In genomic region chr15:80979538-80980200, GRCh38 we compare ENCODE assay signal across 24 cellular contexts. TPM values are rescaled to one million over a fixed set of nuclear protein-coding genes. Genes with fewer than 3 reads are reported as not detected.
DNase-seq lines count a peak whose midpoint lies in the region; ATAC-seq and TF ChIP-seq lines count a peak whose summit lies in the region.
"Had no signal": no experiment of that assay in that cellular context is flagged by ENCODE, and none has a peak within 500 bp of the region (broad histone marks: within the 10 kb centered on the region; RNA-seq: fewer than 3 reads in every experiment).

No MANE protein-coding gene starts in this region.

- peaks cover 12% of the 10 kb centered on the region for H3K36me3 ChIP-seq in GM23338 (ENCODE audit: insufficient read depth)

- H3K9me2 ChIP-seq in GM23338 (ENCODE audit: insufficient read depth): no peaks in the 10 kb centered on the region

- H3K27ac ChIP-seq in GM23338 (ENCODE audit: low read depth): peak overlapping the region; percentile 47; the same call in 1 of the 2 replicates
- H3K27ac ChIP-seq: BLaER1, Peyer's patch, SJSA1, upper lobe of left lung had no signal

- H3K4me1 Mint-ChIP-seq in activated naive CD4-positive, alpha-beta T cell treated with anti-CD3 and anti-CD28 coated beads, Interleukin-2, amount 10 ng/mL, durations not matched to agents 7 days and 5 days: peaks cover 58% of the 10 kb centered on the region
- H3K4me1 Mint-ChIP-seq in GM23338: peaks cover 21% of the 10 kb centered on the region
- peaks cover 57% of the 10 kb centered on the region for H3K4me1 Mint-ChIP-seq in activated naive CD8-positive, alpha-beta T cell treated with anti-CD3 and anti-CD28 coated beads for 36 hours
- peaks cover 30 to 43% (median 32%) of the 10 kb centered on the region in 3 donors for H3K4me1 Mint-ChIP-seq in naive B cell

- no peak overlapping the region for H3K4me2 ChIP-seq in GM23338
- H3K4me2 ChIP-seq: BLaER1 had no signal

- DNase-seq in activated naive CD4-positive, alpha-beta T cell treated with anti-CD3 and anti-CD28 coated beads, Interleukin-2, amount 10 ng/mL, durations not matched to agents 7 days and 5 days: no peak
- DNase-seq in activated naive CD4-positive, alpha-beta T cell treated with Interleukin-2 at 50 U/mL for 16 hours: no peak
- DNase-seq in GM23338 (ENCODE audit: low spot score): no peak
- DNase-seq in activated naive CD8-positive, alpha-beta T cell treated with anti-CD3 and anti-CD28 coated beads for 36 hours: no peak
- no peak for DNase-seq in naive B cell
- DNase-seq in ureter (ENCODE audit: low spot score): no peak
- no peak for DNase-seq in cerebellum (ENCODE audit: low spot score)
- DNase-seq: ACHN; activated CD4-positive, alpha-beta T cell treated with anti-CD3 and anti-CD28 coated beads, Interleukin-2, amount 10 ng/mL, durations not matched to agents 24 days and 14 days; cortex of kidney; GOT3; mesenchymal stem cell; NCI-H1105; NCI-H2029 treated with DMSO at 0.1 percent for 48 hours; NCI-H345; Peyer's patch; stimulated activated CD4-positive, alpha-beta T cell treated with anti-CD3 and anti-CD28 coated beads, Interleukin-12 subunit alpha, Interleukin-12 subunit beta, amount 100 ng/mL, for 4 hours; stimulated activated CD4-positive, alpha-beta T cell treated with anti-CD3 and anti-CD28 coated beads, Interleukin-4, amount 100 ng/mL, for 4 hours; T-helper 17 cell; upper lobe of left lung had no signal

- CTCF ChIA-PET in activated naive CD4-positive, alpha-beta T cell treated with anti-CD3 and anti-CD28 coated beads, Interleukin-2, amount 10 ng/mL, durations not matched to agents 7 days and 5 days (lab: Charles Lee): interaction anchor here (0.6 to 2.3 kb wide), 7 partner anchors 10 to 387 kb away, joined by 3 to 16 read pairs (median 3); no protein-coding TSS in a partner anchor

- no peak overlapping the region for H3K4me3 ChIP-seq in GM23338
- H3K4me3 ChIP-seq: BLaER1, Peyer's patch, SJSA1, upper lobe of left lung had no signal

- TF ChIP-seq CTCF in GM23338 (conservative IDR thresholded peaks at IDR 0.05; ENCODE audit: low read depth in 2 of 2): no peak

- H3K27me3 ChIP-seq in GM23338 (ENCODE audit: insufficient read depth): no peaks in the 10 kb centered on the region
- H3K27me3 ChIP-seq: BLaER1, Peyer's patch, SJSA1, upper lobe of left lung had no signal

- H3K4me3 Mint-ChIP-seq in activated naive CD4-positive, alpha-beta T cell treated with anti-CD3 and anti-CD28 coated beads, Interleukin-2, amount 10 ng/mL, durations not matched to agents 7 days and 5 days: no peak overlapping the region
- no peak overlapping the region for H3K4me3 Mint-ChIP-seq in GM23338
- H3K4me3 Mint-ChIP-seq in activated naive CD8-positive, alpha-beta T cell treated with anti-CD3 and anti-CD28 coated beads for 36 hours: no peak overlapping the region
- H3K4me3 Mint-ChIP-seq in naive B cell: no peak overlapping the region
- H3K4me3 Mint-ChIP-seq: activated CD4-positive, alpha-beta T cell treated with anti-CD3 and anti-CD28 coated beads, Interleukin-2, amount 10 ng/mL, durations not matched to agents 24 days and 14 days; brain; T-helper 17 cell had no signal

- peaks cover 29% of the 10 kb centered on the region for H4K20me1 ChIP-seq in GM23338 (replicated peaks; ENCODE audit: insufficient read depth)

- ATAC-seq in GM23338 (no peak), naive B cell (ENCODE audit: low read depth in 2 of 2) (no peak), HG03342 (IDR thresholded peaks at IDR 0.05; ENCODE audit: unreplicated experiment) (no peak)
- ATAC-seq: T-helper 17 cell had no signal

- H3K9me3 Mint-ChIP-seq in activated naive CD4-positive, alpha-beta T cell treated with anti-CD3 and anti-CD28 coated beads, Interleukin-2, amount 10 ng/mL, durations not matched to agents 7 days and 5 days: no peaks in the 10 kb centered on the region
- H3K9me3 Mint-ChIP-seq in GM23338: no peaks in the 10 kb centered on the region
- no peaks in the 10 kb centered on the region for H3K9me3 Mint-ChIP-seq in activated naive CD8-positive, alpha-beta T cell treated with anti-CD3 and anti-CD28 coated beads for 36 hours
- no peaks in the 10 kb centered on the region for H3K9me3 Mint-ChIP-seq in naive B cell
- H3K9me3 Mint-ChIP-seq: activated CD4-positive, alpha-beta T cell treated with anti-CD3 and anti-CD28 coated beads, Interleukin-2, amount 10 ng/mL, durations not matched to agents 24 days and 14 days; brain had no signal

- H3F3A ChIP-seq in GM23338 (replicated peaks; ENCODE audit: low read depth): no peaks in the 10 kb centered on the region

- H2AFZ ChIP-seq in GM23338: no peak overlapping the region

- peak overlapping the region; percentile 42 for H3K27ac Mint-ChIP-seq in activated naive CD4-positive, alpha-beta T cell treated with anti-CD3 and anti-CD28 coated beads, Interleukin-2, amount 10 ng/mL, durations not matched to agents 7 days and 5 days
- H3K27ac Mint-ChIP-seq in GM23338 (no peak overlapping the region), naive B cell (peak overlapping the region in 4 of 6 donors; percentile 57 to 81 (median 80))
- peak overlapping the region; percentile 55 for H3K27ac Mint-ChIP-seq in activated naive CD8-positive, alpha-beta T cell treated with anti-CD3 and anti-CD28 coated beads for 36 hours
- H3K27ac Mint-ChIP-seq: activated CD4-positive, alpha-beta T cell treated with anti-CD3 and anti-CD28 coated beads, Interleukin-2, amount 10 ng/mL, durations not matched to agents 24 days and 14 days had no signal

- peaks cover 61% of the 10 kb centered on the region for H3K79me2 ChIP-seq in GM23338 (replicated peaks; ENCODE audit: insufficient read depth)

- H3K36me3 Mint-ChIP-seq in activated naive CD4-positive, alpha-beta T cell treated with anti-CD3 and anti-CD28 coated beads, Interleukin-2, amount 10 ng/mL, durations not matched to agents 7 days and 5 days: peaks cover 52% of the 10 kb centered on the region
- H3K36me3 Mint-ChIP-seq in GM23338 (ENCODE audit: low read depth) (peaks cover 41% of the 10 kb centered on the region), naive B cell (peaks cover 8 to 14% of the 10 kb centered on the region in 2 donors)
- peaks cover 40% of the 10 kb centered on the region for H3K36me3 Mint-ChIP-seq in activated naive CD8-positive, alpha-beta T cell treated with anti-CD3 and anti-CD28 coated beads for 36 hours

- peaks cover 4% of the 10 kb centered on the region; the same call in 1 of the 2 replicates for H3K4me1 ChIP-seq in GM23338 (ENCODE audit: insufficient read depth)
- H3K4me1 ChIP-seq: Peyer's patch had no signal

- no peaks in the 10 kb centered on the region for H3K27me3 Mint-ChIP-seq in activated naive CD4-positive, alpha-beta T cell treated with anti-CD3 and anti-CD28 coated beads, Interleukin-2, amount 10 ng/mL, durations not matched to agents 7 days and 5 days
- peaks cover 7% of the 10 kb centered on the region for H3K27me3 Mint-ChIP-seq in GM23338 (ENCODE audit: insufficient read depth, low read depth, poor library complexity)
- no peaks in the 10 kb centered on the region for H3K27me3 Mint-ChIP-seq in activated naive CD8-positive, alpha-beta T cell treated with anti-CD3 and anti-CD28 coated beads for 36 hours
- no peaks in the 10 kb centered on the region for H3K27me3 Mint-ChIP-seq in naive B cell
- H3K27me3 Mint-ChIP-seq: activated CD4-positive, alpha-beta T cell treated with anti-CD3 and anti-CD28 coated beads, Interleukin-2, amount 10 ng/mL, durations not matched to agents 24 days and 14 days; brain; T-helper 17 cell had no signal

TF ChIP-seq in GM23338, 12 proteins besides CTCF, POLR2A, EP300 and RAD21:
- no peak for TF ChIP-seq ETS1 (IDR thresholded peaks at IDR 0.05)
- TF ChIP-seq ZNF114 (CRISPR knock-in tag; IDR thresholded peaks at IDR 0.05): no peak
- TF ChIP-seq ZNF331 (CRISPR knock-in tag; IDR thresholded peaks at IDR 0.05; ENCODE audit: low read depth): no peak
- TF ChIP-seq POLR2AphosphoS5 (IDR thresholded peaks at IDR 0.05; ENCODE audit: low read depth): no peak
- no peak for TF ChIP-seq CREB1 (CRISPR knock-in tag; IDR thresholded peaks at IDR 0.05; ENCODE audit: low read depth)

RNA-seq across cellular contexts. Expression of gene MESD, which starts 9.9 kb away (rescaled TPM):
- total RNA-seq in GM23338 (2014; rRNA removed; shearing (Covaris generic)): 21.1 and 25.6 TPM in 2 replicates
- polyA plus RNA-seq in GM23338 (2016; fragmentation: Nextera tagmentation; extraction: Ambion mirVana): 47.9 and 52.7 TPM in 2 replicates
- 10 to 100 TPM; 20.7 to 21.0 TPM for total RNA-seq in activated naive CD8-positive, alpha-beta T cell treated with anti-CD3 and anti-CD28 coated beads for 36 hours
- polyA plus RNA-seq in naive B cell (ENCODE audit: low read depth in 6 of 6): 10 to 100 TPM; 16.0 to 24.8 (median 20.4) TPM
- total RNA-seq in ureter: 37.6 TPM
- total RNA-seq in cerebellum: 22.1 TPM

RNA-seq across cellular contexts. Expression of gene TLNRD1, which starts 21.1 kb away (rescaled TPM):
- 20.6 and 27.3 TPM in 2 replicates for total RNA-seq in GM23338 (2014; rRNA removed; shearing (Covaris generic))
- 6.7 and 8.0 TPM in 2 replicates for polyA plus RNA-seq in GM23338 (2016; fragmentation: Nextera tagmentation; extraction: Ambion mirVana)
- total RNA-seq in activated naive CD8-positive, alpha-beta T cell treated with anti-CD3 and anti-CD28 coated beads for 36 hours: 10 to 100 TPM; 28.2 to 29.9 TPM
- polyA plus RNA-seq in naive B cell (ENCODE audit: low read depth in 6 of 6): 1 to 10 TPM; 3.0 to 6.4 (median 5.2) TPM
- total RNA-seq in ureter: 15.1 TPM
- total RNA-seq in cerebellum: 8.3 TPM
